Comparison of ENCODE assay signal across 1 cellular context in the genomic region with DNA sequence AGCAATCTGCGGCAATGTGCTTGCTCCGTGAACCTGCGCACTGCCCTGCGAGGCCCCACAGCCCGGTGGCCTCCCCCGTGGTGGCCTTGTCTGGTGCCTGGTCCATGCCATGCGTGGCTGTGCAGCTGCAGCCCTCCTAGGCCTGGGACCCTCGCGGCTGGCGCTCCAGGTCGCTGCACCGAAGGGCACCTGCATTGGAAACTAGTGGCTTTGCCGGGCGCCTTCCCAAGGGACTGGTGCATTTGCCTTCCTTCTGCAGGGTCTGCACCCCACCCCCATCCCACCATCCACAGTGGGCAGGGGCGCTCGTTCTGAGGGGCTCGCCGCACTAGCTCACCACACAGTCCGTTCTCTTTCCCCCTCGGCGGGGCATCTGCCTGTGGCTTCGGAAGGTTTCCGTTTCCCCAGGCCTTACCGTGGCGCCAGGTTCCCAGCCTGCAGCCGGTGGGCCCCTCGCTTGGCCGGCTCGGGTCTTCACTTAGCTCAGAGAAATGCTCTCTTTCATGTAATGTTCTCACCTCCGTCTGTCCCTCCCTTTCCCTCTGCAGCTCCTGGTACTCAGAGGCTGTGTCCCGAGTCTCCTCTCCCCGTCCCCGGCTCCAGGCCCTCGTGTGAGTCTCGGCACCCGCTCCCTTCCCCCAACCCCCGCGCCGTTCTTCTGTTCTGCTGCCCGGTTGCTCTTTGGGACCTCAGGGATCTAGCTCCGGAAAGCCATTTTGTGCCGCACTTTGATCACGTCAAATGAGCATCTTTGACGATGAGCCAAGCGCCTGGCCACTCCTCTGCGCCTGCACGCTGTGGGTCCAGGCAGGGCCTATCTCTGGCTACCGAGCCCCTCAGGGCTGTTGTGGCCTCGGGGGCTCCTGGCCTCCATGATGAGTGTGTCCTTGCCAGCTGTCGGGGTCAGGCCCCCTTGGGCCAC.
TF ChIP-seq lines count a peak whose summit lies in the region.

No MANE protein-coding gene starts in this region.

TF ChIP-seq in K562, 482 proteins besides CTCF, POLR2A, EP300 and RAD21:
- TF ChIP-seq ZNF239 (CRISPR knock-in tag; IDR thresholded peaks at IDR 0.05) = no peak
- TF ChIP-seq CREB1 (IDR thresholded peaks at IDR 0.05) = peak; percentile 30; the same call in 1 of the 2 replicates
- no peak for TF ChIP-seq CREB1 (CRISPR knock-in tag; IDR thresholded peaks at IDR 0.05)
- no peak for TF ChIP-seq ZNF121 (CRISPR knock-in tag; conservative IDR thresholded peaks at IDR 0.05)
